1 cellular context compared by ENCODE assay signal in the genomic region with DNA sequence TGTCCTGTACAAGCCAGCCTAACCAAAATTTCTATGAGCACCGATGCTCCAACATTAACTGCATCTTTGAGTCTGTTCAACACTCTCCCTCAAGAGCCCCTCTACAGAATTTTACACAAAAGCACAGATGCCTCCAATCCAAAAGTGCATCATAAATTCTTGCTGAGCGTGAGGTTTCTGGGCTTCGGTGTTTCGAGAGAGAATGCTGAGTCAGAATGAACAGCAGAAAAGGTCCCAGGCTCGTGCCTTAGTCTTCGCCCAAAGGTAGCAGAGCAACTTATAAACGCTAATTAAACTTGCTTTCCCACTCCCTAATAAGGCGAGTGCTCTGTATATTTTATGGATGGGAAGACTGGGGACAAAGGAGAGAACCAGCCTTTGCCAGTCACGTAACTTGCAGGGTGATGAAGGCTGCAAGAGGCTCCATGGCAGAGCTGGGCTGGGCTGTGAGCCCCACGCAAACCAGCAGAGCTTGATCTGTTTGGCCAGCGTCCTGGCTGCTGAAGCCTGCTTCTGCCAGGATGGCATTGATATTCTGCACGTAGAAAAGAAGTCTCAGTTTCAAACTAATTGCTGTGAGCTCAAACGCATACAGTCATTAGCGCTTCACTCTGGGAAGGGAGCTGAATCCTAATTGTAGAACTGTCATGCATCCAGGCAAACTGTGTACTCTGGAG.
TF ChIP-seq lines count a peak whose summit lies in the region.

No MANE protein-coding gene starts in this region.

TF ChIP-seq in GM23338, 12 proteins besides CTCF, POLR2A, EP300 and RAD21 (continued from another document):
- TF ChIP-seq ZNF462 (CRISPR knock-in tag; IDR thresholded peaks at IDR 0.05) = no peak
TF ChIP-seq in GM23338: peak in this region for 0.
